29 cellular contexts compared by ENCODE assay signal in the genomic region with DNA sequence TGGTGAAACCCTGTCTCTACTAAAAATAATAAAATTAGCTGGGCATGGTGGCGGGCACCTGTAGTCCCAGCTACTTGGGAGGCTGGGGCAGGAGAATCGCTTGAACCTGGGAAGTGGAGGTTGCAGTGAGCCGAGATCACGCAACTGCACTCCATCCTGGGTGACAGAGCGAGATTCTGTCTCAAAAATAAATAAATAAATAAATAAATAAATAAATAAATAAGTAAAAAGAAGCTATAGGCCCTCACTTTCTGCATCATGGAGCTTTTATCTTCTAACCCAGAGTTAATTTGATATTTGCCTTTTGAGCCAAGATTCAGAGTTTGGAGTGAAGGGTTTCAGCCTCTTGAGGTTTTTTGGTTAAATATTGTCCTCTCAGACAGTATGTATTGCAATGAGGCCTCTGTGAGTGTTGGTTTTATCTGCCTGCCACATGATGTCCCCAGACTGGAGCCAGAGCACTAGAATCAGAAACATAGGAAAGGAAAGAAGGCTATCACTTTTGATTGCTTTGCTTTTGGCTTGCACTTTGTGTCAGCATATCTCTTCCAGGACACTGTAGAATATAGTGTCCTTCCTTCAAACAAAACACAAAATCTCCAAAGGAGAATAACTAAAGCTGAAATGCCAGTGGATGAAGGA.
"Had no signal": no experiment of that assay in that cellular context is flagged by ENCODE, and none has a peak within 500 bp of the region (broad histone marks: within the 10 kb centered on the region; RNA-seq: fewer than 3 reads in every experiment).

No MANE protein-coding gene starts in this region.

- H3K27ac ChIP-seq: neural progenitor cell, ovary, parathyroid adenoma, psoas muscle, right lobe of liver, sigmoid colon, stomach, thoracic aorta, thyroid gland, tibial nerve, upper lobe of left lung, vagina had no signal

- H3K4me2 ChIP-seq: neural progenitor cell had no signal

- H3K9me3 ChIP-seq: ovary, psoas muscle, right lobe of liver, sigmoid colon, stomach, thoracic aorta, thyroid gland, tibial nerve, upper lobe of left lung, vagina had no signal

- H3K27me3 ChIP-seq: ovary, right lobe of liver, sigmoid colon, stomach, thyroid gland, tibial nerve, upper lobe of left lung, vagina had no signal

- H3K27ac Mint-ChIP-seq: natural killer cell; nephron; neural progenitor cell; progenitor cell of endocrine pancreas; stimulated activated effector memory CD8-positive, alpha-beta T cell treated with anti-CD3 and anti-CD28 coated beads, Interleukin-12 subunit alpha, Interleukin-12 subunit beta, amount 100 ng/mL, for 72 hours; stimulated activated naive B cell treated with anti-CD40 and anti-IgM and Interleukin-4, amounts not matched to agents 10 μg/mL and 1 μg/mL and 100 μg/mL, for 72 hours had no signal

- H3K4me3 ChIP-seq: neural progenitor cell, ovary, psoas muscle, right lobe of liver, sigmoid colon, stomach, thoracic aorta, thyroid gland, tibial nerve, upper lobe of left lung, vagina had no signal

- FAIRE-seq: small intestine, urothelium cell line had no signal

- H3K4me1 ChIP-seq: neural progenitor cell, psoas muscle, right lobe of liver, tibial nerve, vagina had no signal

- ATAC-seq: natural killer cell; psoas muscle; right lobe of liver; stimulated activated effector memory CD8-positive, alpha-beta T cell treated with anti-CD3 and anti-CD28 coated beads, Interleukin-12 subunit alpha, Interleukin-12 subunit beta, amount 100 ng/mL, for 72 hours; stimulated activated naive B cell treated with anti-CD40 and anti-IgM and Interleukin-4, amounts not matched to agents 10 μg/mL and 1 μg/mL and 100 μg/mL, for 72 hours had no signal

- H3K9me3 Mint-ChIP-seq: natural killer cell; stimulated activated effector memory CD8-positive, alpha-beta T cell treated with anti-CD3 and anti-CD28 coated beads, Interleukin-12 subunit alpha, Interleukin-12 subunit beta, amount 100 ng/mL, for 72 hours; stimulated activated naive CD8-positive, alpha-beta T cell treated with anti-CD3 and anti-CD28 coated beads, Interleukin-15, Interleukin-2, amounts not matched to agents 100 ng/mL and 50 ng/mL, for 24 hours had no signal

- H3K36me3 ChIP-seq: neural progenitor cell, ovary, right lobe of liver had no signal

- DNase-seq: natural killer cell; occipital lobe; ovary; posterior cingulate gyrus; psoas muscle; right cardiac atrium; right lobe of liver; sigmoid colon; small intestine; stimulated activated CD4-positive, alpha-beta T cell treated with anti-CD3 and anti-CD28 coated beads, Interleukin-15, amount 100 ng/mL, for 24 hours; stimulated activated CD4-positive, alpha-beta T cell treated with anti-CD3 and anti-CD28 coated beads, Interleukin-2, amount 100 ng/mL, for 24 hours; stimulated activated CD4-positive, alpha-beta T cell treated with anti-CD3 and anti-CD28 coated beads, Interleukin-2, amount 100 ng/mL, for 48 hours; stimulated activated CD4-positive, alpha-beta T cell treated with anti-CD3 and anti-CD28 coated beads, Interleukin-4, amount 100 ng/mL, for 24 hours; stimulated activated naive B cell treated with anti-CD40 and anti-IgM and Interleukin-4, amounts not matched to agents 10 μg/mL and 1 μg/mL and 100 μg/mL, for 72 hours; stimulated activated naive CD4-positive, alpha-beta T cell treated with Interleukin-2 at 50 U/mL for 16 hours; stomach; thyroid gland; trophoblast cell; upper lobe of left lung had no signal
